Comparison of ENCODE assay signal across 8 cellular contexts in the genomic region with DNA sequence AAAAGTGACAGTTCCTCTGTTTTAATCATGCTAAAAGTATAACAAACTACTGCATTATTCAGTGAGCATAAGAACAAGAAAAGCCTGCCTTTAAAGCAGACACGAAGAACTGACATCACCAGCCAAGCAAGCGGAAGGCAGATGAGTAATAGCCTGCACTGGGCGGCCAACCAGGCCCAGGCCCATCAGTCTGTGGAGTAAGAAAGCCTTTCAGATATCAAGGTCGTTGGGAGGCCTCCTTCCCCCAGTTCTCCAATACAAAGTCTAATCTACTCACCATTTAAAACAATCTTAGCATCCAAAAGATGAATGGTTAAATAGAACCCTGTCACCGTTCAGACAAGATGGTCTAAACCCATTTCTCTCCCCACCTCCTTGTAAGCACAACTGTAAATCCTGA.
DNase-seq lines count a peak whose midpoint lies in the region; ATAC-seq and TF ChIP-seq lines count a peak whose summit lies in the region.

No MANE protein-coding gene starts in this region.

- peak overlapping the region; percentile 90 for H3K27ac ChIP-seq in muscle layer of duodenum (ENCODE audit: low read length)

- peaks cover 28 to 52% of the 10 kb centered on the region in 2 donors for H3K4me1 ChIP-seq in muscle layer of duodenum (ENCODE audit: control insufficient read depth in 1 of 2, insufficient read depth in 2 of 2, low read length in 2 of 2)

- no peak for ATAC-seq in GM18861 (IDR thresholded peaks at IDR 0.05; ENCODE audit: unreplicated experiment)
- no peak for ATAC-seq in GM19452 (IDR thresholded peaks at IDR 0.05; ENCODE audit: unreplicated experiment)

- peaks cover 0 to 4% of the 10 kb centered on the region in 2 donors for H3K36me3 ChIP-seq in muscle layer of duodenum (ENCODE audit: control insufficient read depth in 1 of 2, insufficient read depth in 2 of 2, low read length in 2 of 2)

- DNase-seq in GM10266 (ENCODE audit: extremely low spot score), result peak; percentile 42
- peak; percentile 73 for DNase-seq in NCI-H2227 treated with DMSO at 0.1 percent for 48 hours (lab: John Stamatoyannopoulos, UW)
- DNase-seq in epithelial cell of proximal tubule (ENCODE audit: low read depth), result peak; percentile 73
- no peak for DNase-seq in OCI-M2 (lab: John Stamatoyannopoulos, UW; ENCODE audit: unreplicated experiment)
- DNase-seq in GM19240 (ENCODE audit: insufficient read length, low spot score), result no peak

- H3K4me3 ChIP-seq in epithelial cell of proximal tubule (ENCODE audit: low read depth, low read length), result no peak overlapping the region
- peak overlapping the region in 1 of 2 donors; percentile 23 for H3K4me3 ChIP-seq in muscle layer of duodenum (ENCODE audit: low read depth in 1 of 2, low read length in 2 of 2)

- H3K9me3 ChIP-seq in muscle layer of duodenum (ENCODE audit: control insufficient read depth in 1 of 2, low read length in 2 of 2), result no peaks in the 10 kb centered on the region

- TF ChIP-seq CTCF in GM10266 (IDR thresholded peaks at IDR 0.05; ENCODE audit: control insufficient read depth, insufficient read depth, low read depth, missing control alignments), result no peak
- no peak for TF ChIP-seq CTCF in epithelial cell of proximal tubule (conservative IDR thresholded peaks at IDR 0.05; ENCODE audit: low read depth, low read length)

- H3K27me3 ChIP-seq in muscle layer of duodenum (ENCODE audit: low read depth, low read length), result no peaks in the 10 kb centered on the region

Comparison
In these comparisons a context has a peak if more than half of its experiments do, and no peak if none do; other contexts are left out.
1. DNase-seq: peak in GM10266 (single experiment), NCI-H2227 treated with DMSO at 0.1 percent for 48 hours (single experiment) and epithelial cell of proximal tubule (single experiment); none in OCI-M2 (single experiment) and GM19240 (single experiment).